Comparison of ENCODE assay signal across 20 cellular contexts in the genomic region with DNA sequence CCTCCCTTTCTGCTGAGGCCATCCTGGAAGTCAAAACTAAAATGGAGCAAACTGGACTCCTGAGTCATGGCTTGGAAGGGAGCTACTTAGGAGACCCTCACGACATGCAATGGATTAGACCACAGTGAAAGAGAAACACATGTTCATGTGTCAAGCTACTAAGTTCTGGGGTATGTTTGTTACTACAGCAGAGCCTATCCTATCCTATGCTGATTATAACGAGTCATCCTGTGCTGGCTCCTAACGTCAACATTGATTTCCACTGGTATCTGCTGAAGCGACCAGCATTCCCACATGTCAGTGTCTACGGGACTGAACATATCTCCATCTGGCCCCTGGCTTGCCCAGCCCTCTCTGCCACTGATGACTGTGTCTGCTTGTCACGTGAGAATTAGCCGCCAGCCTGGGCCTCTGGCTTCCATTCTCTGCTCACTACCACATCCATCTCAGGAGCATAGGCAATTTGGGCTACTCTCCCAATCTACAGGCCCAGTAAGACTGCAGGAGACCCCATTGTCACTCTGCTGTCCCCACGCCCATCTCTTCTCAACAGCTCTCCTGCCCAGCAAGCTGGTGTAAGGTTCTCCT.
DNase-seq lines count a peak whose midpoint lies in the region; ATAC-seq, FAIRE-seq and TF ChIP-seq lines count a peak whose summit lies in the region.
"Had no signal": no experiment of that assay in that cellular context is flagged by ENCODE, and none has a peak within 500 bp of the region (broad histone marks: within the 10 kb centered on the region; RNA-seq: fewer than 3 reads in every experiment).

No MANE protein-coding gene starts in this region.

- H4K20me1 ChIP-seq in HepG2 (ENCODE audit: insufficient read depth, low read length) (no peaks in the 10 kb centered on the region), PC-3 (ENCODE audit: low read length) (no peaks in the 10 kb centered on the region), smooth muscle cell (ENCODE audit: low read depth) (no peaks in the 10 kb centered on the region)

- H3K9me2 ChIP-seq in PC-3 (replicated peaks; ENCODE audit: low read length): no peaks in the 10 kb centered on the region

- no peak for FAIRE-seq in HepG2 (lab: Jason Lieb, UNC)
- no peak for FAIRE-seq in pancreas (lab: Jason Lieb, UNC)

- H3K79me2 ChIP-seq in HepG2 (ENCODE audit: insufficient read depth, low read length): no peaks in the 10 kb centered on the region
- H3K79me2 ChIP-seq in PC-3 (ENCODE audit: low read length): no peaks in the 10 kb centered on the region
- no peaks in the 10 kb centered on the region for H3K79me2 ChIP-seq in smooth muscle cell (ENCODE audit: low read depth)

- TF ChIP-seq EP300 in HepG2 (IDR thresholded peaks at IDR 0.05; ENCODE audit: low read depth in 2 of 2, low read length in 2 of 2) (no peak), HepG2 (CRISPR knock-in tag; IDR thresholded peaks at IDR 0.05; ENCODE audit: borderline replicate concordance) (no peak)

- H3K9me3 ChIP-seq in HepG2 (ENCODE audit: low read length) (no peaks in the 10 kb centered on the region), right lobe of liver (no peaks in the 10 kb centered on the region), PC-3 (ENCODE audit: low read length) (no peaks in the 10 kb centered on the region), smooth muscle cell (replicated peaks; ENCODE audit: low read depth) (no peaks in the 10 kb centered on the region), A673 (ENCODE audit: low read depth, low read length, poor library complexity, severe bottlenecking) (no peaks in the 10 kb centered on the region), pancreas (no peaks in the 10 kb centered on the region)
- H3K9me3 ChIP-seq: Caco-2 had no signal

- H3F3A ChIP-seq in PC-3 (ENCODE audit: low read length, unreplicated experiment) (peaks cover 8% of the 10 kb centered on the region), smooth muscle cell (ENCODE audit: low read depth) (peaks cover 3% of the 10 kb centered on the region)

- POLR2A ChIA-PET in HepG2 (lab: Yijun Ruan, JAX) (no interaction called here), PC-3 (lab: Charles Lee; ENCODE audit: unreplicated experiment) (no interaction called here), A673 (lab: Charles Lee; ENCODE audit: low non-redundant PET) (no interaction called here)

- H3K9ac ChIP-seq in HepG2 (ENCODE audit: insufficient read depth, low read depth, low read length): no peak overlapping the region
- no peak overlapping the region for H3K9ac ChIP-seq in PC-3 (ENCODE audit: low read length)
- H3K9ac ChIP-seq in smooth muscle cell (ENCODE audit: low read depth): no peak overlapping the region

- in situ Hi-C loops in HepG2 (cut with HindIII; ENCODE audit: extremely low pct_ligation_motif_present, low pct_unique_long_range_greater_than_20kb): no loop called here

- TF ChIP-seq RAD21 in HepG2 (CRISPR knock-in tag; IDR thresholded peaks at IDR 0.05): no peak

- H3K27ac ChIP-seq in HepG2 (ENCODE audit: extremely low read length, insufficient read depth, low read length) (no peak overlapping the region), right lobe of liver (no peak overlapping the region), PC-3 (ENCODE audit: low read length) (no peak overlapping the region), smooth muscle cell (ENCODE audit: low read depth) (no peak overlapping the region), A673 (ENCODE audit: low read depth, low read length, poor library complexity, severe bottlenecking) (no peak overlapping the region), pancreas (no peak overlapping the region)
- H3K27ac ChIP-seq: HL-60 had no signal

- H3K36me3 ChIP-seq in HepG2 (replicated peaks in 1 of 2; ENCODE audit: control insufficient read depth in 1 of 2, insufficient read depth in 2 of 2, low read length in 2 of 2) (no peaks in the 10 kb centered on the region), right lobe of liver (no peaks in the 10 kb centered on the region), PC-3 (ENCODE audit: low read depth, low read length) (no peaks in the 10 kb centered on the region), smooth muscle cell (ENCODE audit: low read depth) (no peaks in the 10 kb centered on the region), A673 (ENCODE audit: insufficient read depth, low read length, poor library complexity, severe bottlenecking) (no peaks in the 10 kb centered on the region), pancreas (no peaks in the 10 kb centered on the region)
- H3K36me3 ChIP-seq: MG63 had no signal

- no peak overlapping the region for H3K4me3 ChIP-seq in HepG2 (replicated peaks in 1 of 3; ENCODE audit: insufficient read depth in 1 of 3, low read depth in 2 of 3, low read length in 3 of 3)
- H3K4me3 ChIP-seq in right lobe of liver: no peak overlapping the region
- no peak overlapping the region for H3K4me3 ChIP-seq in PC-3 (ENCODE audit: low read length)
- H3K4me3 ChIP-seq in fibroblast of mammary gland (ENCODE audit: control insufficient read depth, low read depth, low read length): no peak overlapping the region
- H3K4me3 ChIP-seq in smooth muscle cell: no peak overlapping the region
- no peak overlapping the region for H3K4me3 ChIP-seq in A673 (ENCODE audit: low read depth, low read length, poor library complexity, severe bottlenecking)
- H3K4me3 ChIP-seq in pancreas: no peak overlapping the region
- H3K4me3 ChIP-seq: MG63 had no signal

- TF ChIP-seq CTCF in HepG2 (CRISPR knock-in tag; IDR thresholded peaks at IDR 0.05) (no peak), right lobe of liver (IDR thresholded peaks at IDR 0.05) (no peak), PC-3 (conservative IDR thresholded peaks at IDR 0.05; ENCODE audit: low read depth, low read length) (no peak), fibroblast of mammary gland (conservative IDR thresholded peaks at IDR 0.05; ENCODE audit: control insufficient read depth, insufficient read depth, low read depth, low read length) (no peak), smooth muscle cell (IDR thresholded peaks at IDR 0.05; ENCODE audit: borderline replicate concordance, insufficient read depth, poor library complexity, severe bottlenecking) (no peak), A673 (conservative IDR thresholded peaks at IDR 0.05; ENCODE audit: low read depth, low read length) (no peak), pancreas (IDR thresholded peaks at IDR 0.05) (no peak)

- TF ChIP-seq POLR2A in HepG2 (IDR thresholded peaks at IDR 0.05; ENCODE audit: insufficient read depth in 1 of 2, low read depth in 2 of 2, low read length in 2 of 2) (no peak), right lobe of liver (IDR thresholded peaks at IDR 0.05) (no peak)

- H3K27me3 ChIP-seq in HepG2 (ENCODE audit: control insufficient read depth in 1 of 2, insufficient read depth in 2 of 2, low read length in 2 of 2): peaks cover 0 to 8% of the 10 kb centered on the region in 2 experiments; a peak in 2 of 5 replicates
- no peaks in the 10 kb centered on the region for H3K27me3 ChIP-seq in right lobe of liver
- no peaks in the 10 kb centered on the region for H3K27me3 ChIP-seq in PC-3 (ENCODE audit: low read length)
- H3K27me3 ChIP-seq in smooth muscle cell (ENCODE audit: low read depth): no peaks in the 10 kb centered on the region
- H3K27me3 ChIP-seq in A673 (replicated peaks; ENCODE audit: insufficient read depth, low read depth, low read length, poor library complexity): no peaks in the 10 kb centered on the region
- H3K27me3 ChIP-seq in pancreas: no peaks in the 10 kb centered on the region
- H3K27me3 ChIP-seq: MG63 had no signal

- ATAC-seq in HepG2: no peak
- no peak for ATAC-seq in right lobe of liver
- ATAC-seq in PC-3: no peak
- ATAC-seq in pancreas: no peak

- CTCF ChIA-PET in HepG2 (lab: Yijun Ruan, JAX; ENCODE audit: low intra/inter-chr PET ratio, low total read pairs) (no interaction called here), PC-3 (lab: Charles Lee) (no interaction called here), A673 (lab: Charles Lee) (no interaction called here)

- WGBS in HepG2 (ENCODE audit: low lambda C conversion rate): 19% methylated on average over 5 of the region's 8 CpGs
- whole genome bisulfite sequencing in right lobe of liver (ENCODE audit: insufficient coverage, low coverage, low lambda C conversion rate, missing lambda C conversion rate): 100% methylated on average over 1 of the region's 8 CpGs
- 61% methylated on average over 8 of the region's 8 CpGs for WGBS in smooth muscle cell (ENCODE audit: low lambda C conversion rate)
- 86 to 87% methylated on average over 8 of the region's 8 CpGs for WGBS in pancreas, 2 donors

- no TSS peak for BruUV-seq in HepG2 (replicated peaks; lab: Mats Ljungman, UMichigan)
- no TSS peak for BruUV-seq in PC-3 (replicated peaks; lab: Mats Ljungman, UMichigan)
- BruUV-seq in A673 (replicated peaks; lab: Mats Ljungman, UMichigan): no TSS peak

- DNase-seq in HepG2 (ENCODE audit: low spot score): no peak
- DNase-seq in right lobe of liver: no peak
- peak; percentile 18 for DNase-seq in PC-3
- peak; percentile 25 for DNase-seq in fibroblast of mammary gland (ENCODE audit: low read depth)
- no peak for DNase-seq in smooth muscle cell (lab: John Stamatoyannopoulos, UW; ENCODE audit: unreplicated experiment)
- no peak for DNase-seq in A673 (ENCODE audit: low spot score)
- DNase-seq in pancreas: no peak
- DNase-seq: ACHN; Caco-2; CD4-positive, CD25-positive, alpha-beta regulatory T cell; GF-D8; H7; Karpas-422; MG63; NCI-H1105; NCI-H1694; NCI-H2081 treated with DMSO at 0.1 percent for 48 hours; NCI-H510A; NCI-H748 treated with DMSO at 0.1 percent for 48 hours had no signal

- intact Hi-C loops in HepG2 (cut with micrococcal nuclease; ENCODE audit: unreplicated experiment): no loop called here
- intact Hi-C loops in right lobe of liver (cut with DNase I): no loop called here
- intact Hi-C loops in PC-3 (cut with micrococcal nuclease): no loop called here
- intact Hi-C loops in A673 (cut with micrococcal nuclease; ENCODE audit: unreplicated experiment): no loop called here
- intact Hi-C loops in pancreas (cut with DNase I): no loop called here

- H2AFZ ChIP-seq in HepG2 (ENCODE audit: low read length): no peak overlapping the region
- no peak overlapping the region for H2AFZ ChIP-seq in PC-3 (ENCODE audit: low read length)
- no peak overlapping the region for H2AFZ ChIP-seq in smooth muscle cell (ENCODE audit: low read depth)

- H3K4me1 ChIP-seq in HepG2 (ENCODE audit: insufficient read depth, low read length): peaks cover 32% of the 10 kb centered on the region
- H3K4me1 ChIP-seq in right lobe of liver: no peaks in the 10 kb centered on the region
- H3K4me1 ChIP-seq in PC-3 (ENCODE audit: insufficient read depth, low read length): peaks cover 24% of the 10 kb centered on the region
- peaks cover 9% of the 10 kb centered on the region for H3K4me1 ChIP-seq in smooth muscle cell (ENCODE audit: low read depth)
- no peaks in the 10 kb centered on the region for H3K4me1 ChIP-seq in A673 (ENCODE audit: insufficient read depth, low read length, poor library complexity, severe bottlenecking)
- no peaks in the 10 kb centered on the region for H3K4me1 ChIP-seq in pancreas
- H3K4me1 ChIP-seq: Caco-2 had no signal

- H3K4me2 ChIP-seq in HepG2 (ENCODE audit: low read depth, low read length) (no peak overlapping the region), PC-3 (ENCODE audit: low read length) (no peak overlapping the region), smooth muscle cell (no peak overlapping the region)

TF ChIP-seq in HepG2, 621 proteins besides CTCF, POLR2A, EP300 and RAD21 (continues in another document):
- TF ChIP-seq ZNF12 (CRISPR knock-in tag; IDR thresholded peaks at IDR 0.05): peak; percentile 94

Comparison
In these comparisons a context has a peak if more than half of its experiments do, and no peak if none do; other contexts are left out.
1. DNase-seq: peak in PC-3 (single experiment) and fibroblast of mammary gland (single experiment); none in HepG2 (single experiment), right lobe of liver (0 of 3), smooth muscle cell (single experiment), A673 (single experiment) and pancreas (0 of 6).